ENCODE assay signal across 12 cellular contexts in the genomic region with DNA sequence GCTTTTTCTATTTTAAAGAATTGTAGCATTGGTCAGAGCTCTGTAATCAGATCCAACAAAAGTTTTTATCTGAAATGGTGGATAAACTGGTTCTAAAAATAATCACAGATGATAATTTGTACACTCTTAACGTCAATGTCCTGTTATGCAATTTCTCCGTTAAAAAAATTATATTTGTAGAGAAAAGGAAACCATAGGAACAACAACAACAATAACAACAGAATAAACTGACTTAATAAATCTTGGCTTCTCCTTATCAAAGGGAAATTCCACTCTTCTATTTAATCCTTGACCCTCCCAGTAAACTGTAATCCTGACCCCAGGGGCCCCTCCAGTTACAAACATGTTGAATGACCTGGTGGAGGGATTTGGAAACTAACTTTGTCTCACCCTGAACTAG.
A peak's percentile ranks its signal among the peaks of the same experiment; 100 is the strongest.
DNase-seq lines count a peak whose midpoint lies in the region; ATAC-seq and TF ChIP-seq lines count a peak whose summit lies in the region.
"Had no signal": no experiment of that assay in that cellular context is flagged by ENCODE, and none has a peak within 500 bp of the region (broad histone marks: within the 10 kb centered on the region; RNA-seq: fewer than 3 reads in every experiment).

No MANE protein-coding gene starts in this region.

- no peak overlapping the region for H3K27ac Mint-ChIP-seq in naive thymus-derived CD4-positive, alpha-beta T cell
- no peak overlapping the region for H3K27ac Mint-ChIP-seq in WTC11
- H3K27ac Mint-ChIP-seq: natural killer cell treated with Interleukin-12 subunit alpha and Interleukin-12 subunit beta and Interleukin-15 and Interleukin-18, amount 100 ng/mL, for 72 hours had no signal

- TF ChIP-seq CTCF in fibroblast of the aortic adventitia (IDR thresholded peaks at IDR 0.05; ENCODE audit: insufficient read depth, low read length), result no peak
- no peak for TF ChIP-seq CTCF in upper lobe of right lung (IDR thresholded peaks at IDR 0.05)
- no peak for TF ChIP-seq CTCF in WTC11 (IDR thresholded peaks at IDR 0.05)

- peaks cover 4 to 40% (median 18%) of the 10 kb centered on the region in 5 donors for H3K36me3 Mint-ChIP-seq in naive thymus-derived CD4-positive, alpha-beta T cell
- no peaks in the 10 kb centered on the region for H3K36me3 Mint-ChIP-seq in WTC11
- H3K36me3 Mint-ChIP-seq: natural killer cell treated with Interleukin-12 subunit alpha and Interleukin-12 subunit beta and Interleukin-15 and Interleukin-18, amount 100 ng/mL, for 72 hours had no signal

- H3K9me3 Mint-ChIP-seq in naive thymus-derived CD4-positive, alpha-beta T cell, result no peaks in the 10 kb centered on the region
- H3K9me3 Mint-ChIP-seq in WTC11, result no peaks in the 10 kb centered on the region
- H3K9me3 Mint-ChIP-seq: natural killer cell treated with Interleukin-12 subunit alpha and Interleukin-12 subunit beta and Interleukin-15 and Interleukin-18, amount 100 ng/mL, for 72 hours had no signal

- peak; percentile 89 for DNase-seq in amniotic epithelial cell (ENCODE audit: low read depth)
- DNase-seq in fibroblast of the aortic adventitia (ENCODE audit: low read depth), result peak; percentile 90
- DNase-seq in naive thymus-derived CD4-positive, alpha-beta T cell, result no peak
- no peak for DNase-seq in upper lobe of right lung
- DNase-seq in NCI-H2029 (lab: John Stamatoyannopoulos, UW), result no peak
- DNase-seq in amygdala (lab: John Stamatoyannopoulos, UW), result no peak
- DNase-seq in WTC11 (ENCODE audit: low spot score), result no peak
- DNase-seq: activated T-cell treated with anti-CD3 and anti-CD28 coated beads, Interleukin-2, amount 50 U/mL, for 1 hour; NCI-H1436; stimulated activated CD4-positive, alpha-beta T cell treated with anti-CD3 and anti-CD28 coated beads, Interleukin-2, amount 100 ng/mL, for 24 hours had no signal

- POLR2A ChIA-PET in naive thymus-derived CD4-positive, alpha-beta T cell (lab: Charles Lee), result no interaction called here
- POLR2A ChIA-PET in WTC11 (lab: Charles Lee), result no interaction called here

- H3K4me3 ChIP-seq in fibroblast of the aortic adventitia (ENCODE audit: low read depth, low read length), result no peak overlapping the region
- H3K4me3 ChIP-seq in naive thymus-derived CD4-positive, alpha-beta T cell (ENCODE audit: low read length), result no peak overlapping the region
- H3K4me3 ChIP-seq in upper lobe of right lung, result no peak overlapping the region
- H3K4me3 ChIP-seq: GM12878 had no signal

- H3K4me1 Mint-ChIP-seq in naive thymus-derived CD4-positive, alpha-beta T cell, result peaks cover 0 to 20% (median 4%) of the 10 kb centered on the region in 7 donors
- H3K4me1 Mint-ChIP-seq in WTC11, result peaks cover 20% of the 10 kb centered on the region

- no peaks in the 10 kb centered on the region for H3K27me3 ChIP-seq in naive thymus-derived CD4-positive, alpha-beta T cell (ENCODE audit: control insufficient read depth in 2 of 2, insufficient read depth in 2 of 2, low read length in 2 of 2)
- H3K27me3 ChIP-seq in upper lobe of right lung, result no peaks in the 10 kb centered on the region

- H3K4me1 ChIP-seq in naive thymus-derived CD4-positive, alpha-beta T cell (ENCODE audit: control insufficient read depth in 2 of 2, insufficient read depth in 2 of 2, low read length in 2 of 2), result no peaks in the 10 kb centered on the region
- H3K4me1 ChIP-seq in upper lobe of right lung, result peaks cover 58% of the 10 kb centered on the region

- ATAC-seq in naive thymus-derived CD4-positive, alpha-beta T cell, result peak; percentile 70
- ATAC-seq in upper lobe of right lung (no peak), WTC11 (no peak)
- ATAC-seq: GM12878; natural killer cell treated with Interleukin-12 subunit alpha and Interleukin-12 subunit beta and Interleukin-15 and Interleukin-18, amount 100 ng/mL, for 72 hours had no signal

- intact Hi-C loops in naive thymus-derived CD4-positive, alpha-beta T cell (cut with micrococcal nuclease), result no loop called here
- intact Hi-C loops in upper lobe of right lung (cut with DNase I), result no loop called here

- CTCF ChIA-PET in naive thymus-derived CD4-positive, alpha-beta T cell (lab: Charles Lee), result no interaction called here
- CTCF ChIA-PET in WTC11 (lab: Charles Lee), result no interaction called here

- H3K9me3 ChIP-seq in naive thymus-derived CD4-positive, alpha-beta T cell (ENCODE audit: control insufficient read depth in 2 of 3, low read length in 3 of 3), result no peaks in the 10 kb centered on the region
- H3K9me3 ChIP-seq in upper lobe of right lung, result no peaks in the 10 kb centered on the region

- H3K36me3 ChIP-seq in naive thymus-derived CD4-positive, alpha-beta T cell (ENCODE audit: control insufficient read depth in 2 of 3, insufficient read depth in 3 of 3, low read length in 3 of 3), result no peaks in the 10 kb centered on the region
- H3K36me3 ChIP-seq in upper lobe of right lung, result no peaks in the 10 kb centered on the region

- no peak overlapping the region for H3K27ac ChIP-seq in naive thymus-derived CD4-positive, alpha-beta T cell (ENCODE audit: low read depth, low read length)
- H3K27ac ChIP-seq in upper lobe of right lung, result peak overlapping the region; percentile 88

- H3K4me3 Mint-ChIP-seq in naive thymus-derived CD4-positive, alpha-beta T cell, result no peak overlapping the region
- H3K4me3 Mint-ChIP-seq in WTC11, result no peak overlapping the region
- H3K4me3 Mint-ChIP-seq: natural killer cell treated with Interleukin-12 subunit alpha and Interleukin-12 subunit beta and Interleukin-15 and Interleukin-18, amount 100 ng/mL, for 72 hours had no signal

- H3K27me3 Mint-ChIP-seq in naive thymus-derived CD4-positive, alpha-beta T cell, result no peaks in the 10 kb centered on the region
- H3K27me3 Mint-ChIP-seq in WTC11 (ENCODE audit: low read depth), result no peaks in the 10 kb centered on the region
- H3K27me3 Mint-ChIP-seq: natural killer cell treated with Interleukin-12 subunit alpha and Interleukin-12 subunit beta and Interleukin-15 and Interleukin-18, amount 100 ng/mL, for 72 hours had no signal

TF ChIP-seq in WTC11, 78 proteins besides CTCF, POLR2A, EP300 and RAD21:
- TF ChIP-seq, protein P1, sequence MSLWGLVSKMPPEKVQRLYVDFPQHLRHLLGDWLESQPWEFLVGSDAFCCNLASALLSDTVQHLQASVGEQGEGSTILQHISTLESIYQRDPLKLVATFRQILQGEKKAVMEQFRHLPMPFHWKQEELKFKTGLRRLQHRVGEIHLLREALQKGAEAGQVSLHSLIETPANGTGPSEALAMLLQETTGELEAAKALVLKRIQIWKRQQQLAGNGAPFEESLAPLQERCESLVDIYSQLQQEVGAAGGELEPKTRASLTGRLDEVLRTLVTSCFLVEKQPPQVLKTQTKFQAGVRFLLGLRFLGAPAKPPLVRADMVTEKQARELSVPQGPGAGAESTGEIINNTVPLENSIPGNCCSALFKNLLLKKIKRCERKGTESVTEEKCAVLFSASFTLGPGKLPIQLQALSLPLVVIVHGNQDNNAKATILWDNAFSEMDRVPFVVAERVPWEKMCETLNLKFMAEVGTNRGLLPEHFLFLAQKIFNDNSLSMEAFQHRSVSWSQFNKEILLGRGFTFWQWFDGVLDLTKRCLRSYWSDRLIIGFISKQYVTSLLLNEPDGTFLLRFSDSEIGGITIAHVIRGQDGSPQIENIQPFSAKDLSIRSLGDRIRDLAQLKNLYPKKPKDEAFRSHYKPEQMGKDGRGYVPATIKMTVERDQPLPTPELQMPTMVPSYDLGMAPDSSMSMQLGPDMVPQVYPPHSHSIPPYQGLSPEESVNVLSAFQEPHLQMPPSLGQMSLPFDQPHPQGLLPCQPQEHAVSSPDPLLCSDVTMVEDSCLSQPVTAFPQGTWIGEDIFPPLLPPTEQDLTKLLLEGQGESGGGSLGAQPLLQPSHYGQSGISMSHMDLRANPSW (CRISPR knock-in tag; conservative IDR thresholded peaks at IDR 0.05; ENCODE audit: low read depth), result no peak
- TF ChIP-seq, protein P2, sequence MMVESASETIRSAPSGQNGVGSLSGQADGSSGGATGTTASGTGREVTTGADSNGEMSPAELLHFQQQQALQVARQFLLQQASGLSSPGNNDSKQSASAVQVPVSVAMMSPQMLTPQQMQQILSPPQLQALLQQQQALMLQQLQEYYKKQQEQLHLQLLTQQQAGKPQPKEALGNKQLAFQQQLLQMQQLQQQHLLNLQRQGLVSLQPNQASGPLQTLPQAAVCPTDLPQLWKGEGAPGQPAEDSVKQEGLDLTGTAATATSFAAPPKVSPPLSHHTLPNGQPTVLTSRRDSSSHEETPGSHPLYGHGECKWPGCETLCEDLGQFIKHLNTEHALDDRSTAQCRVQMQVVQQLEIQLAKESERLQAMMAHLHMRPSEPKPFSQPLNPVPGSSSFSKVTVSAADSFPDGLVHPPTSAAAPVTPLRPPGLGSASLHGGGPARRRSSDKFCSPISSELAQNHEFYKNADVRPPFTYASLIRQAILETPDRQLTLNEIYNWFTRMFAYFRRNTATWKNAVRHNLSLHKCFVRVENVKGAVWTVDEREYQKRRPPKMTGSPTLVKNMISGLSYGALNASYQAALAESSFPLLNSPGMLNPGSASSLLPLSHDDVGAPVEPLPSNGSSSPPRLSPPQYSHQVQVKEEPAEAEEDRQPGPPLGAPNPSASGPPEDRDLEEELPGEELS (CRISPR knock-in tag; IDR thresholded peaks at IDR 0.05), result no peak
- TF ChIP-seq GABPB1 (CRISPR knock-in tag; IDR thresholded peaks at IDR 0.05) (no peak), NFE2L1 (CRISPR knock-in tag; IDR thresholded peaks at IDR 0.05) (no peak)
TF ChIP-seq in WTC11: peak in this region for 0.

Comparison
In these comparisons a context has a peak if more than half of its experiments do, and no peak if none do; other contexts are left out.
1. DNase-seq: peak in amniotic epithelial cell (single experiment) and fibroblast of the aortic adventitia (single experiment); none in naive thymus-derived CD4-positive, alpha-beta T cell (0 of 9), upper lobe of right lung (single experiment), NCI-H2029 (single experiment), amygdala (0 of 56) and WTC11 (single experiment).